Comparison of ENCODE assay signal across 20 cellular contexts in genomic region chr16:70705056-70705455, GRCh38. TPM values are rescaled to one million over a fixed set of nuclear protein-coding genes. Genes with fewer than 3 reads are reported as not detected.
DNase-seq lines count a peak whose midpoint lies in the region; ATAC-seq and TF ChIP-seq lines count a peak whose summit lies in the region.
"Had no signal": no experiment of that assay in that cellular context is flagged by ENCODE, and none has a peak within 500 bp of the region (broad histone marks: within the 10 kb centered on the region; RNA-seq: fewer than 3 reads in every experiment).

No MANE protein-coding gene starts in this region.

- intact Hi-C loops in left cardiac atrium (cut with DNase I), result no loop called here

- no peak; the same call in 1 of the 2 replicates for TF ChIP-seq CTCF in WERI-Rb-1 (IDR thresholded peaks at IDR 0.05; ENCODE audit: low read depth, low read length)

- H3K36me3 ChIP-seq in WERI-Rb-1, result peaks cover 4% of the 10 kb centered on the region; the same call in 1 of the 2 replicates

- peak overlapping the region; percentile 61 for H3K27ac ChIP-seq in WERI-Rb-1
- H3K27ac ChIP-seq in layer of hippocampus (ENCODE audit: low read depth, low read length), result peak overlapping the region; percentile 84
- H3K27ac ChIP-seq: BLaER1, VCaP had no signal

- no peaks in the 10 kb centered on the region for H3K9me3 ChIP-seq in WERI-Rb-1 (ENCODE audit: severe bottlenecking)
- H3K9me3 ChIP-seq: BLaER1 had no signal

- no peak for ATAC-seq in HG03095 (IDR thresholded peaks at IDR 0.05; ENCODE audit: unreplicated experiment)
- no peak for ATAC-seq in left cardiac atrium
- no peak for ATAC-seq in HG02623 (IDR thresholded peaks at IDR 0.05; ENCODE audit: unreplicated experiment)
- ATAC-seq: activated CD8-positive, alpha-beta T cell treated with anti-CD3 and anti-CD28 coated beads, Interleukin-2, amount 10 ng/mL, durations not matched to agents 7 days and 5 days; activated T-cell treated with anti-CD3 and anti-CD28 coated beads, Interleukin-2, amount 50 U/mL, for 72 hours; right cardiac atrium had no signal

- peak; percentile 66 for DNase-seq in ELR (ENCODE audit: low read depth)
- DNase-seq in WERI-Rb-1, result peak; percentile 72
- peak; percentile 25 for DNase-seq in stromal cell of bone marrow (ENCODE audit: low read depth)
- DNase-seq in NCI-H1436 treated with DMSO at 0.1 percent for 48 hours (lab: John Stamatoyannopoulos, UW), result no peak
- no peak for DNase-seq in left cardiac atrium
- DNase-seq: activated CD8-positive, alpha-beta T cell treated with anti-CD3 and anti-CD28 coated beads, Interleukin-2, amount 10 ng/mL, durations not matched to agents 7 days and 5 days; activated naive CD8-positive, alpha-beta T cell treated with anti-CD3 and anti-CD28 coated beads for 36 hours; activated T-cell treated with anti-CD3 and anti-CD28 coated beads, Interleukin-2, amount 50 U/mL, for 72 hours; islet precursor cell; NCI-H446; NK-92 treated with Interleukin-12 subunit alpha and Interleukin-12 subunit beta, amount 100 ng/mL, for 24 hours; RPMI8226; substantia nigra had no signal

- H3K4me3 ChIP-seq in WERI-Rb-1 (ENCODE audit: low read depth, low read length), result no peak overlapping the region
- H3K4me3 ChIP-seq: BLaER1 had no signal

- no peaks in the 10 kb centered on the region for H3K27me3 ChIP-seq in WERI-Rb-1 (ENCODE audit: insufficient read depth, low read depth, severe bottlenecking)
- H3K27me3 ChIP-seq in layer of hippocampus (ENCODE audit: control insufficient read depth, insufficient read depth, low read length), result no peaks in the 10 kb centered on the region
- H3K27me3 ChIP-seq: BLaER1 had no signal

RNA-seq across cellular contexts. Expression of gene MTSS2, which starts 19.2 kb away (rescaled TPM):
- total RNA-seq in left cardiac atrium, result 10 to 100 TPM; 50.7 to 51.4 TPM

RNA-seq across cellular contexts. Expression of gene IL34, which starts 58.7 kb away (rescaled TPM):
- total RNA-seq in left cardiac atrium, result 1 to 10 TPM; 1.4 to 4.0 TPM
- total RNA-seq: H4 had no signal

Comparison
In these comparisons a context has a peak if more than half of its experiments do, and no peak if none do; other contexts are left out.
1. DNase-seq: peak in ELR (single experiment), WERI-Rb-1 (single experiment) and stromal cell of bone marrow (single experiment); none in NCI-H1436 treated with DMSO at 0.1 percent for 48 hours (single experiment) and left cardiac atrium (single experiment).